12 cellular contexts compared by ENCODE assay signal in the genomic region with DNA sequence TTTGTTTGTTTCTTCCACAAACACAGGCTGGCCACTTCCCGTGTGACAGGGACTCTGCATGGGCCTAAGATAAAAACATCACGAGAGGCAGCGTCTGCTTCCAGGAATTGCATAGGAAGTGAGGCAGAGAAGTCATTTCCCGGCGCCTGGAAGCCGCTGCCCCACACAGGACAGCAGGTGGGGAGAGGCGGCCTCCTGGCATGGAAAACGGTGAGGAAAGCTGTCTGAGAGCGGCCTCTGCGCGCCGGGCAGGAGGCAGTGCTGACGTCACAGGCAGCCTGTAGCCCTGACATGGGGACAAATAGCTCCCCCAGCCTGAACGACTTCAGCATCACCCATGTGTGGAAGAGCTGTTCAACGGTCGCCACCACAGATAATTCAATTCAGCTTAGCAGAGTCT.
A peak's percentile ranks its signal among the peaks of the same experiment; 100 is the strongest.
DNase-seq lines count a peak whose midpoint lies in the region; ATAC-seq, FAIRE-seq and TF ChIP-seq lines count a peak whose summit lies in the region.
"Had no signal": no experiment of that assay in that cellular context is flagged by ENCODE, and none has a peak within 500 bp of the region (broad histone marks: within the 10 kb centered on the region; RNA-seq: fewer than 3 reads in every experiment).

No MANE protein-coding gene starts in this region.

- H3K27me3 ChIP-seq in SK-N-SH (ENCODE audit: insufficient read depth), result no peaks in the 10 kb centered on the region
- peaks cover 0 to 7% (median 0%) of the 10 kb centered on the region in 7 donors for H3K27me3 ChIP-seq in heart right ventricle
- no peaks in the 10 kb centered on the region for H3K27me3 ChIP-seq in pancreas
- H3K27me3 ChIP-seq in tibial artery, result no peaks in the 10 kb centered on the region

- H3K4me1 ChIP-seq in SK-N-SH (ENCODE audit: control insufficient read depth in 1 of 2, insufficient read depth in 2 of 2, low read depth in 1 of 2, low read length in 1 of 2) (peaks cover 25 to 33% of the 10 kb centered on the region in 2 experiments; a peak in 3 of 4 replicates), heart right ventricle (peaks cover 14 to 56% (median 35%) of the 10 kb centered on the region in 9 donors), pancreas (no peaks in the 10 kb centered on the region), tibial artery (peaks cover 0 to 13% (median 2%) of the 10 kb centered on the region in 4 donors)

- DNase-seq in SK-N-SH (peak; percentile 80), heart right ventricle (peak; percentile 60 to 76), pancreas (no peak), COLO668 (lab: John Stamatoyannopoulos, UW; ENCODE audit: unreplicated experiment) (no peak), tibial artery (no peak), NCI-H1694 treated with DMSO at 0.1 percent for 48 hours (lab: John Stamatoyannopoulos, UW) (no peak)
- DNase-seq in activated T-cell treated with anti-CD3 and anti-CD28 coated beads, Interleukin-2, amount 50 U/mL, for 1 hour, result no peak
- DNase-seq: effector CD8-positive, alpha-beta T cell; GDM1; NCI-H748 treated with DMSO at 0.1 percent for 48 hours; T1000 had no signal

- intact Hi-C loops in heart right ventricle (cut with DNase I) (loop anchor here in 1 of 10 donors (5.0 kb wide), 1 partner anchor 137 kb away; a partner anchor contains a TSS), pancreas (cut with DNase I) (no loop called here), tibial artery (cut with DNase I; ENCODE audit: low total_unique reads) (no loop called here)

- H3K36me3 ChIP-seq in SK-N-SH (replicated peaks in 1 of 2; ENCODE audit: control insufficient read depth in 1 of 2, insufficient read depth in 2 of 2, low read length in 1 of 2), result no peaks in the 10 kb centered on the region
- H3K36me3 ChIP-seq in heart right ventricle, result no peaks in the 10 kb centered on the region
- no peaks in the 10 kb centered on the region for H3K36me3 ChIP-seq in pancreas
- no peaks in the 10 kb centered on the region for H3K36me3 ChIP-seq in tibial artery

- H3K4me3 ChIP-seq in SK-N-SH (ENCODE audit: low read depth in 2 of 2, low read length in 1 of 2) (no peak overlapping the region), heart right ventricle (peak overlapping the region in 2 of 10 donors; percentile 18 to 21), pancreas (no peak overlapping the region), tibial artery (peak overlapping the region in 1 of 2 donors; percentile 7)

- H3K9ac ChIP-seq in SK-N-SH, result no peak overlapping the region

- no peak for TF ChIP-seq RAD21 in SK-N-SH (IDR thresholded peaks at IDR 0.05; ENCODE audit: low read length)

- H3F3A ChIP-seq in SK-N-SH (replicated peaks; ENCODE audit: insufficient read depth), result no peaks in the 10 kb centered on the region

- no peak overlapping the region for H2AFZ ChIP-seq in SK-N-SH (ENCODE audit: low read depth)

- CTCF ChIA-PET in SK-N-SH (lab: Yijun Ruan, JAX), result interaction anchor here (0.7 to 3.0 kb wide), 7 partner anchors 11 to 165 kb away, joined by 3 to 10 read pairs (median 5); no protein-coding TSS in a partner anchor

- no peak for FAIRE-seq in pancreas (lab: Jason Lieb, UNC)

- H3K9me2 ChIP-seq in SK-N-SH, result no peaks in the 10 kb centered on the region

- H3K27ac ChIP-seq in SK-N-SH (ENCODE audit: low read depth in 2 of 2, low read length in 1 of 2) (peak overlapping the region; percentile 6 to 18; a peak in 3 of 4 replicates), heart right ventricle (peak overlapping the region; percentile 4 to 84 (median 63)), pancreas (no peak overlapping the region), tibial artery (no peak overlapping the region)

- 66% methylated on average over 16 of the region's 16 CpGs for WGBS in SK-N-SH (ENCODE audit: low lambda C conversion rate)
- 17 to 28% methylated on average over 16 of the region's 16 CpGs for WGBS in heart right ventricle, 2 donors
- 34 to 45% methylated on average over 16 of the region's 16 CpGs for WGBS in pancreas, 2 donors

- peak overlapping the region; percentile 59 for H3K4me2 ChIP-seq in SK-N-SH

- H3K79me2 ChIP-seq in SK-N-SH (ENCODE audit: insufficient read depth), result no peaks in the 10 kb centered on the region

- H3K9me3 ChIP-seq in SK-N-SH (no peaks in the 10 kb centered on the region), heart right ventricle (no peaks in the 10 kb centered on the region), pancreas (no peaks in the 10 kb centered on the region), tibial artery (no peaks in the 10 kb centered on the region)

- TF ChIP-seq EP300 in SK-N-SH (IDR thresholded peaks at IDR 0.05; ENCODE audit: borderline replicate concordance in 1 of 2, low read depth in 1 of 2, low read length in 1 of 2), result no peak

- TF ChIP-seq CTCF in SK-N-SH (IDR thresholded peaks at IDR 0.05) (no peak), heart right ventricle (IDR thresholded peaks at IDR 0.05) (no peak), pancreas (IDR thresholded peaks at IDR 0.05) (no peak), tibial artery (IDR thresholded peaks at IDR 0.05) (no peak)

- peak; percentile 8 for ATAC-seq in GM21447 (IDR thresholded peaks at IDR 0.05; ENCODE audit: unreplicated experiment)
- peak; percentile 32 to 85 (median 78) for ATAC-seq in heart right ventricle
- ATAC-seq in pancreas, result peak in 3 of 4 donors; percentile 26 to 54 (median 31)

- H4K20me1 ChIP-seq in SK-N-SH (ENCODE audit: insufficient read depth), result no peaks in the 10 kb centered on the region

- POLR2A ChIA-PET in SK-N-SH (lab: Yijun Ruan, JAX), result interaction anchor here (1.9 kb wide), 1 partner anchor 11 kb away, joined by 5 read pairs; no protein-coding TSS in a partner anchor

TF ChIP-seq in SK-N-SH, 30 proteins besides CTCF, POLR2A, EP300 and RAD21 (continues in another document):
- TF ChIP-seq GATA2 (CRISPR knock-in tag; IDR thresholded peaks at IDR 0.05), result no peak
- no peak for TF ChIP-seq POLR2AphosphoS5 (IDR thresholded peaks at IDR 0.05; ENCODE audit: low read depth, low read length)
- TF ChIP-seq, protein P1, sequence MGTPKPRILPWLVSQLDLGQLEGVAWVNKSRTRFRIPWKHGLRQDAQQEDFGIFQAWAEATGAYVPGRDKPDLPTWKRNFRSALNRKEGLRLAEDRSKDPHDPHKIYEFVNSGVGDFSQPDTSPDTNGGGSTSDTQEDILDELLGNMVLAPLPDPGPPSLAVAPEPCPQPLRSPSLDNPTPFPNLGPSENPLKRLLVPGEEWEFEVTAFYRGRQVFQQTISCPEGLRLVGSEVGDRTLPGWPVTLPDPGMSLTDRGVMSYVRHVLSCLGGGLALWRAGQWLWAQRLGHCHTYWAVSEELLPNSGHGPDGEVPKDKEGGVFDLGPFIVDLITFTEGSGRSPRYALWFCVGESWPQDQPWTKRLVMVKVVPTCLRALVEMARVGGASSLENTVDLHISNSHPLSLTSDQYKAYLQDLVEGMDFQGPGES (IDR thresholded peaks at IDR 0.05; ENCODE audit: low read depth, low read length), result no peak
- no peak for TF ChIP-seq EZH2phosphoT487 (IDR thresholded peaks at IDR 0.05; ENCODE audit: borderline replicate concordance, low read depth)
- TF ChIP-seq JUND (IDR thresholded peaks at IDR 0.05), result no peak
- TF ChIP-seq, protein P2, sequence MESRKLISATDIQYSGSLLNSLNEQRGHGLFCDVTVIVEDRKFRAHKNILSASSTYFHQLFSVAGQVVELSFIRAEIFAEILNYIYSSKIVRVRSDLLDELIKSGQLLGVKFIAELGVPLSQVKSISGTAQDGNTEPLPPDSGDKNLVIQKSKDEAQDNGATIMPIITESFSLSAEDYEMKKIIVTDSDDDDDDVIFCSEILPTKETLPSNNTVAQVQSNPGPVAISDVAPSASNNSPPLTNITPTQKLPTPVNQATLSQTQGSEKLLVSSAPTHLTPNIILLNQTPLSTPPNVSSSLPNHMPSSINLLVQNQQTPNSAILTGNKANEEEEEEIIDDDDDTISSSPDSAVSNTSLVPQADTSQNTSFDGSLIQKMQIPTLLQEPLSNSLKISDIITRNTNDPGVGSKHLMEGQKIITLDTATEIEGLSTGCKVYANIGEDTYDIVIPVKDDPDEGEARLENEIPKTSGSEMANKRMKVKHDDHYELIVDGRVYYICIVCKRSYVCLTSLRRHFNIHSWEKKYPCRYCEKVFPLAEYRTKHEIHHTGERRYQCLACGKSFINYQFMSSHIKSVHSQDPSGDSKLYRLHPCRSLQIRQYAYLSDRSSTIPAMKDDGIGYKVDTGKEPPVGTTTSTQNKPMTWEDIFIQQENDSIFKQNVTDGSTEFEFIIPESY (IDR thresholded peaks at IDR 0.05; ENCODE audit: borderline replicate concordance, low read depth), result no peak
- TF ChIP-seq MEF2A (IDR thresholded peaks at IDR 0.05; ENCODE audit: borderline replicate concordance, low read depth), result no peak
- TF ChIP-seq RCOR1 (IDR thresholded peaks at IDR 0.05; ENCODE audit: low read length), result no peak
- TF ChIP-seq SIN3A (IDR thresholded peaks at IDR 0.05; ENCODE audit: borderline replicate concordance, low read depth, low read length), result no peak
- TF ChIP-seq, protein P3, sequence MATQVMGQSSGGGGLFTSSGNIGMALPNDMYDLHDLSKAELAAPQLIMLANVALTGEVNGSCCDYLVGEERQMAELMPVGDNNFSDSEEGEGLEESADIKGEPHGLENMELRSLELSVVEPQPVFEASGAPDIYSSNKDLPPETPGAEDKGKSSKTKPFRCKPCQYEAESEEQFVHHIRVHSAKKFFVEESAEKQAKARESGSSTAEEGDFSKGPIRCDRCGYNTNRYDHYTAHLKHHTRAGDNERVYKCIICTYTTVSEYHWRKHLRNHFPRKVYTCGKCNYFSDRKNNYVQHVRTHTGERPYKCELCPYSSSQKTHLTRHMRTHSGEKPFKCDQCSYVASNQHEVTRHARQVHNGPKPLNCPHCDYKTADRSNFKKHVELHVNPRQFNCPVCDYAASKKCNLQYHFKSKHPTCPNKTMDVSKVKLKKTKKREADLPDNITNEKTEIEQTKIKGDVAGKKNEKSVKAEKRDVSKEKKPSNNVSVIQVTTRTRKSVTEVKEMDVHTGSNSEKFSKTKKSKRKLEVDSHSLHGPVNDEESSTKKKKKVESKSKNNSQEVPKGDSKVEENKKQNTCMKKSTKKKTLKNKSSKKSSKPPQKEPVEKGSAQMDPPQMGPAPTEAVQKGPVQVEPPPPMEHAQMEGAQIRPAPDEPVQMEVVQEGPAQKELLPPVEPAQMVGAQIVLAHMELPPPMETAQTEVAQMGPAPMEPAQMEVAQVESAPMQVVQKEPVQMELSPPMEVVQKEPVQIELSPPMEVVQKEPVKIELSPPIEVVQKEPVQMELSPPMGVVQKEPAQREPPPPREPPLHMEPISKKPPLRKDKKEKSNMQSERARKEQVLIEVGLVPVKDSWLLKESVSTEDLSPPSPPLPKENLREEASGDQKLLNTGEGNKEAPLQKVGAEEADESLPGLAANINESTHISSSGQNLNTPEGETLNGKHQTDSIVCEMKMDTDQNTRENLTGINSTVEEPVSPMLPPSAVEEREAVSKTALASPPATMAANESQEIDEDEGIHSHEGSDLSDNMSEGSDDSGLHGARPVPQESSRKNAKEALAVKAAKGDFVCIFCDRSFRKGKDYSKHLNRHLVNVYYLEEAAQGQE (IDR thresholded peaks at IDR 0.05; ENCODE audit: low read depth, low read length), result no peak
- TF ChIP-seq RFX5 (IDR thresholded peaks at IDR 0.05; ENCODE audit: low read length), result no peak
- no peak for TF ChIP-seq NFIC (IDR thresholded peaks at IDR 0.05; ENCODE audit: borderline replicate concordance)
- no peak for TF ChIP-seq GABPA (IDR thresholded peaks at IDR 0.05; ENCODE audit: low read depth)
- TF ChIP-seq FOXJ3 (CRISPR knock-in tag; IDR thresholded peaks at IDR 0.05), result no peak

Comparison
In these comparisons a context has a peak if more than half of its experiments do, and no peak if none do; other contexts are left out.
1. ATAC-seq: peak in every context shown above with its lines; median percentile 78 in heart right ventricle; 31 in pancreas; 8 in GM21447.
2. DNase-seq: peak in SK-N-SH (single experiment) and heart right ventricle (2 of 2); none in pancreas (0 of 6), activated T-cell treated with anti-CD3 and anti-CD28 coated beads, Interleukin-2, amount 50 U/mL, for 1 hour (single experiment), COLO668 (single experiment), tibial artery (0 of 2) and NCI-H1694 treated with DMSO at 0.1 percent for 48 hours (single experiment).
3. H3K27ac ChIP-seq: peak in SK-N-SH (2 of 2) and heart right ventricle (10 of 10); none in pancreas (0 of 4) and tibial artery (0 of 2).